8 cellular contexts compared by ENCODE assay signal in the genomic region with DNA sequence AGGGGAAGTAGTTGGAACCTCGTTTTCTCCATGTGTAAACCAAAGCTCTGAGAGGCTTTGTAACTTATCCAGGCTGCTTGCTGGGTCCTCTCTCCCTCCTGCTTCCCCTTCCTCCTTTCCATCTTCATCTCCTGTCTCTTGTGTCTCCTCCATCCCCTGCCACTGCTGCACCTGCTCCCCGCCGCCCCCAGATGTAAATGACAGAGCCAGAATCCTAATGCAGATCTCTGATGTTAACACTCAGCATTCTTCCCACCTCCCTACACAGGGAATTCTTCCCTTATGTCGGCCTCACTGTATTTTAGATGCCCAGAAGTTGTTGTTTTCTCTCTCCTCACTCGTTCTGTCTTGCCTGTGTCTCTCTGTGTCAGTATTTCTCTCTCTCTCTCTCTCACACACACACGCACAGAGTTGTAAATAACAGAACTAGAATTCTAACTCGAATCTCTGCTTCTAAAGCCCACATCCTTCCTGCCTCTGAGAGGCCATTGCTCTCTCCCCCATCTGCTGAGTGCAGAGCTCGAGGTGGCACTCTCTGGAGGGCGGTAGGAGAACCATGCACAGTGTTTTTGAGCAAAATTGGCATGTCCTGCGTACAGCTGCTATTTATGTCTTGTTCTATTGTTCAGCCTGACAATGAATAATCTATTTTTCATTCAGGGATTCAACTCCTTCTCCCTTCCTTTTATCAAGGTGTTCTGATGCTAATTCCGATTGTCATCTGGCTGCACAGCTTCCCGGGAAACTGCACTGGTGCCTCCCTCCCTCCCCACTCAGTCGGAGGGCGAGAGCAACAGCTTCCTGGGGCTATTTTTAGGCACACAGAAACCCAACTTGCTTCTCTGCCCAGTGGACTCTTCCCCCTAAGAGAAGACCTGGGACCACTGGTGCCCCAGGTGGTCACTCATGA.
DNase-seq lines count a peak whose midpoint lies in the region; ATAC-seq and TF ChIP-seq lines count a peak whose summit lies in the region.

No MANE protein-coding gene starts in this region.

- peak overlapping the region; percentile 82 for H3K4me3 ChIP-seq in CD4-positive, CD25-positive, alpha-beta regulatory T cell (ENCODE audit: low read depth, low read length)
- H3K4me3 ChIP-seq in esophagus muscularis mucosa = no peak overlapping the region

- intact Hi-C loops in esophagus muscularis mucosa (cut with DNase I) = no loop called here

- H3K27me3 ChIP-seq in CD4-positive, CD25-positive, alpha-beta regulatory T cell (ENCODE audit: control insufficient read depth, insufficient read depth, low read length) = no peaks in the 10 kb centered on the region
- H3K27me3 ChIP-seq in esophagus muscularis mucosa = no peaks in the 10 kb centered on the region

- peak; percentile 97 to 99 for ATAC-seq in CD4-positive, CD25-positive, alpha-beta regulatory T cell (ENCODE audit: low read depth in 2 of 2)
- peak; percentile 78 for ATAC-seq in GM21390 (IDR thresholded peaks at IDR 0.05; ENCODE audit: unreplicated experiment)
- no peak for ATAC-seq in HG03442 (IDR thresholded peaks at IDR 0.05; ENCODE audit: unreplicated experiment)
- ATAC-seq in esophagus mucosa = no peak

- H3K4me1 ChIP-seq in CD4-positive, CD25-positive, alpha-beta regulatory T cell (ENCODE audit: control insufficient read depth, insufficient read depth, low read length, poor library complexity, severe bottlenecking) = peaks cover 51% of the 10 kb centered on the region
- H3K4me1 ChIP-seq in esophagus muscularis mucosa = peaks cover 29 to 38% (median 37%) of the 10 kb centered on the region in 4 donors

- WGBS in esophagus muscularis mucosa = 40% methylated on average over 14 of the region's 14 CpGs

- TF ChIP-seq POLR2A in esophagus muscularis mucosa (IDR thresholded peaks at IDR 0.05; ENCODE audit: low read depth) = no peak

- DNase-seq in CD4-positive, CD25-positive, alpha-beta regulatory T cell = peak; percentile 18 to 88 (median 82)
- peak; percentile 89 for DNase-seq in esophagus muscularis mucosa (ENCODE audit: extremely low spot score)
- no peak for DNase-seq in iPS-NIHi7 (ENCODE audit: extremely low spot score)
- no peak for DNase-seq in NCI-H748 (lab: John Stamatoyannopoulos, UW; ENCODE audit: unreplicated experiment)

- peak overlapping the region; percentile 78 for H3K27ac ChIP-seq in CD4-positive, CD25-positive, alpha-beta regulatory T cell (ENCODE audit: insufficient read depth, low read length, poor library complexity, severe bottlenecking)
- H3K27ac ChIP-seq in esophagus muscularis mucosa (replicated peaks in 1 of 4) = no peak overlapping the region

- no peaks in the 10 kb centered on the region for H3K27me3 Mint-ChIP-seq in CD4-positive, CD25-positive, alpha-beta regulatory T cell
- peaks cover 29% of the 10 kb centered on the region for H3K27me3 Mint-ChIP-seq in T-helper 1 cell treated with Interleukin-12 subunit alpha and Interleukin-12 subunit beta and Interleukin-4 antibody, amounts not matched to agents 30 μg/mL and 1 μg/mL, for 36 hours (ENCODE audit: low read depth)

- peak overlapping the region; percentile 57 to 86 (median 73) for H3K4me3 Mint-ChIP-seq in CD4-positive, CD25-positive, alpha-beta regulatory T cell
- peak overlapping the region; percentile 62 for H3K4me3 Mint-ChIP-seq in T-helper 1 cell treated with Interleukin-12 subunit alpha and Interleukin-12 subunit beta and Interleukin-4 antibody, amounts not matched to agents 30 μg/mL and 1 μg/mL, for 36 hours

- H3K9me3 Mint-ChIP-seq in CD4-positive, CD25-positive, alpha-beta regulatory T cell = no peaks in the 10 kb centered on the region
- H3K9me3 Mint-ChIP-seq in T-helper 1 cell treated with Interleukin-12 subunit alpha and Interleukin-12 subunit beta and Interleukin-4 antibody, amounts not matched to agents 30 μg/mL and 1 μg/mL, for 36 hours = no peaks in the 10 kb centered on the region

- TF ChIP-seq CTCF in esophagus muscularis mucosa (IDR thresholded peaks at IDR 0.05) = no peak

- H3K27ac Mint-ChIP-seq in CD4-positive, CD25-positive, alpha-beta regulatory T cell = peak overlapping the region; percentile 91 to 99 (median 92)
- H3K27ac Mint-ChIP-seq in T-helper 1 cell treated with Interleukin-12 subunit alpha and Interleukin-12 subunit beta and Interleukin-4 antibody, amounts not matched to agents 30 μg/mL and 1 μg/mL, for 36 hours = peak overlapping the region; percentile 39

- no peaks in the 10 kb centered on the region for H3K9me3 ChIP-seq in CD4-positive, CD25-positive, alpha-beta regulatory T cell (ENCODE audit: control insufficient read depth in 2 of 2, low read length in 2 of 2)
- no peaks in the 10 kb centered on the region for H3K9me3 ChIP-seq in esophagus muscularis mucosa

- H3K36me3 Mint-ChIP-seq in CD4-positive, CD25-positive, alpha-beta regulatory T cell = peaks cover 3% of the 10 kb centered on the region
- no peaks in the 10 kb centered on the region for H3K36me3 Mint-ChIP-seq in T-helper 1 cell treated with Interleukin-12 subunit alpha and Interleukin-12 subunit beta and Interleukin-4 antibody, amounts not matched to agents 30 μg/mL and 1 μg/mL, for 36 hours (ENCODE audit: low read depth)

- H3K36me3 ChIP-seq in CD4-positive, CD25-positive, alpha-beta regulatory T cell (ENCODE audit: control insufficient read depth, insufficient read depth, low read length) = no peaks in the 10 kb centered on the region
- H3K36me3 ChIP-seq in esophagus muscularis mucosa = no peaks in the 10 kb centered on the region

- H3K4me1 Mint-ChIP-seq in CD4-positive, CD25-positive, alpha-beta regulatory T cell = peaks cover 10 to 68% (median 43%) of the 10 kb centered on the region in 4 donors
- peaks cover 7% of the 10 kb centered on the region for H3K4me1 Mint-ChIP-seq in T-helper 1 cell treated with Interleukin-12 subunit alpha and Interleukin-12 subunit beta and Interleukin-4 antibody, amounts not matched to agents 30 μg/mL and 1 μg/mL, for 36 hours (ENCODE audit: low read depth)

- TF ChIP-seq EP300 in esophagus muscularis mucosa (IDR thresholded peaks at IDR 0.05) = no peak

Comparison
In these comparisons a context has a peak if more than half of its experiments do, and no peak if none do; other contexts are left out.
1. ATAC-seq: peak in CD4-positive, CD25-positive, alpha-beta regulatory T cell (2 of 2) and GM21390 (single experiment); none in HG03442 (single experiment) and esophagus mucosa (single experiment).
2. DNase-seq: peak in CD4-positive, CD25-positive, alpha-beta regulatory T cell (3 of 3) and esophagus muscularis mucosa (single experiment); none in iPS-NIHi7 (single experiment) and NCI-H748 (single experiment).